ENCODE assay signal across 8 cellular contexts in genomic region chr3:129439381-129439816, GRCh38. TPM values are rescaled to one million over a fixed set of nuclear protein-coding genes. Genes with fewer than 3 reads are reported as not detected.
DNase-seq lines count a peak whose midpoint lies in the region; ATAC-seq, FAIRE-seq and TF ChIP-seq lines count a peak whose summit lies in the region.

No MANE protein-coding gene starts in this region.

- H3K4me2 ChIP-seq in OCI-LY3 (ENCODE audit: low read length) = peak overlapping the region; percentile 70

- H3K36me3 Mint-ChIP-seq in activated naive CD4-positive, alpha-beta T cell treated with anti-CD3 and anti-CD28 coated beads, Interleukin-2, amount 50 U/mL, for 24 hours = peaks cover 10% of the 10 kb centered on the region

- intact Hi-C loops in left cardiac atrium (cut with DNase I) = loop anchor here in 1 of 2 donors (10.0 kb wide), 1 partner anchor 55 kb away; no protein-coding TSS in a partner anchor

- ATAC-seq in HG02943 (IDR thresholded peaks at IDR 0.05; ENCODE audit: low read depth, unreplicated experiment) (peak; percentile 27), left cardiac atrium (peak in 1 of 2 donors; percentile 7)

- H3K4me1 ChIP-seq in OCI-LY3 (ENCODE audit: low read length) = peaks cover 41% of the 10 kb centered on the region

- FAIRE-seq in GM12891 (lab: Jason Lieb, UNC) = no peak

- peaks cover 31% of the 10 kb centered on the region for H3K79me2 ChIP-seq in OCI-LY3 (ENCODE audit: low read length)

- peaks cover 76% of the 10 kb centered on the region for H3K4me1 Mint-ChIP-seq in activated naive CD4-positive, alpha-beta T cell treated with anti-CD3 and anti-CD28 coated beads, Interleukin-2, amount 50 U/mL, for 24 hours

- H3K4me3 ChIP-seq in OCI-LY3 (ENCODE audit: low read length) = peak overlapping the region; percentile 96
- peak overlapping the region; percentile 99 for H3K4me3 ChIP-seq in retinal pigment epithelial cell (ENCODE audit: low read length)

- H2AFZ ChIP-seq in OCI-LY3 (ENCODE audit: low read depth, low read length) = peak overlapping the region; percentile 87; the same call in 1 of the 2 replicates

- H3K9me3 Mint-ChIP-seq in activated naive CD4-positive, alpha-beta T cell treated with anti-CD3 and anti-CD28 coated beads, Interleukin-2, amount 50 U/mL, for 24 hours = no peaks in the 10 kb centered on the region

- no peaks in the 10 kb centered on the region for H3K27me3 Mint-ChIP-seq in activated naive CD4-positive, alpha-beta T cell treated with anti-CD3 and anti-CD28 coated beads, Interleukin-2, amount 50 U/mL, for 24 hours

- peak overlapping the region; percentile 99 for H3K9ac ChIP-seq in OCI-LY3 (ENCODE audit: low read length)

- H3K27ac ChIP-seq in OCI-LY3 (ENCODE audit: low read length) = peak overlapping the region; percentile 85

- no peak for TF ChIP-seq POLR2A in GM12891 (IDR thresholded peaks at IDR 0.05; ENCODE audit: low read depth, low read length)

- DNase-seq in GM12891 (ENCODE audit: insufficient read length, low spot score) (peak; percentile 38), left cardiac atrium (peak; percentile 53), retinal pigment epithelial cell (ENCODE audit: low read depth) (no peak), NCI-H1694 treated with DMSO at 0.1 percent for 48 hours (lab: John Stamatoyannopoulos, UW) (no peak), NCI-H446 treated with DMSO at 0.1 percent for 48 hours (lab: John Stamatoyannopoulos, UW) (no peak)

- no peaks in the 10 kb centered on the region for H3K9me3 ChIP-seq in OCI-LY3 (ENCODE audit: insufficient read depth, low read length)

- H3K4me3 Mint-ChIP-seq in activated naive CD4-positive, alpha-beta T cell treated with anti-CD3 and anti-CD28 coated beads, Interleukin-2, amount 50 U/mL, for 24 hours = peak overlapping the region; percentile 97

- peaks cover 25% of the 10 kb centered on the region for H3K36me3 ChIP-seq in OCI-LY3 (replicated peaks; ENCODE audit: low read depth, low read length)

- H4K20me1 ChIP-seq in OCI-LY3 (ENCODE audit: insufficient read depth, low read length) = no peaks in the 10 kb centered on the region

- no peaks in the 10 kb centered on the region for H3K27me3 ChIP-seq in OCI-LY3 (ENCODE audit: low read depth, low read length)

- peak overlapping the region; percentile 99 for H3K27ac Mint-ChIP-seq in activated naive CD4-positive, alpha-beta T cell treated with anti-CD3 and anti-CD28 coated beads, Interleukin-2, amount 50 U/mL, for 24 hours

- TF ChIP-seq CTCF in OCI-LY3 (IDR thresholded peaks at IDR 0.05; ENCODE audit: low read depth, low read length) (no peak), retinal pigment epithelial cell (conservative IDR thresholded peaks at IDR 0.05; ENCODE audit: low read depth, low read length) (no peak)

TF ChIP-seq in GM12891, 5 proteins besides CTCF, POLR2A, EP300 and RAD21:
- peak; percentile 65 for TF ChIP-seq SPI1 (IDR thresholded peaks at IDR 0.05; ENCODE audit: low read depth, low read length)
- no peak for TF ChIP-seq POLR2AphosphoS5 (IDR thresholded peaks at IDR 0.05; ENCODE audit: low read depth, low read length)
- TF ChIP-seq POU2F2 (IDR thresholded peaks at IDR 0.05; ENCODE audit: low read depth, low read length) = no peak
- TF ChIP-seq PAX5 (IDR thresholded peaks at IDR 0.05; ENCODE audit: insufficient read depth, low read length, severe bottlenecking) = no peak
- no peak for TF ChIP-seq TAF1 (IDR thresholded peaks at IDR 0.05; ENCODE audit: low read depth, low read length)

RNA-seq across cellular contexts. Expression of gene MBD4, which starts 0.3 kb away (rescaled TPM):
- 26.5 TPM for polyA plus RNA-seq in GM12891 (2012; ENCODE audit: low read depth, missing spikeins)
- total RNA-seq in left cardiac atrium = 10 to 100 TPM; 18.7 to 48.9 TPM

RNA-seq across cellular contexts. Expression of gene IFT122, which starts 0.6 kb away (rescaled TPM):
- polyA plus RNA-seq in GM12891 (2012; ENCODE audit: low read depth, missing spikeins) = 9.0 TPM
- total RNA-seq in left cardiac atrium = 10 to 100 TPM; 20.2 to 43.4 TPM

RNA-seq across cellular contexts. Expression of gene EFCAB12, which starts 11.0 kb away (rescaled TPM):
- polyA plus RNA-seq in GM12891 (2012; ENCODE audit: low read depth, missing spikeins) = 0.13 TPM
- total RNA-seq in left cardiac atrium = under 1 TPM; 0.32 to 0.37 TPM

Comparison
In these comparisons a context has a peak if more than half of its experiments do, and no peak if none do; other contexts are left out.
1. DNase-seq: peak in GM12891 (single experiment) and left cardiac atrium (single experiment); none in retinal pigment epithelial cell (single experiment), NCI-H1694 treated with DMSO at 0.1 percent for 48 hours (single experiment) and NCI-H446 treated with DMSO at 0.1 percent for 48 hours (single experiment).